8 cellular contexts compared by ENCODE assay signal in the genomic region with DNA sequence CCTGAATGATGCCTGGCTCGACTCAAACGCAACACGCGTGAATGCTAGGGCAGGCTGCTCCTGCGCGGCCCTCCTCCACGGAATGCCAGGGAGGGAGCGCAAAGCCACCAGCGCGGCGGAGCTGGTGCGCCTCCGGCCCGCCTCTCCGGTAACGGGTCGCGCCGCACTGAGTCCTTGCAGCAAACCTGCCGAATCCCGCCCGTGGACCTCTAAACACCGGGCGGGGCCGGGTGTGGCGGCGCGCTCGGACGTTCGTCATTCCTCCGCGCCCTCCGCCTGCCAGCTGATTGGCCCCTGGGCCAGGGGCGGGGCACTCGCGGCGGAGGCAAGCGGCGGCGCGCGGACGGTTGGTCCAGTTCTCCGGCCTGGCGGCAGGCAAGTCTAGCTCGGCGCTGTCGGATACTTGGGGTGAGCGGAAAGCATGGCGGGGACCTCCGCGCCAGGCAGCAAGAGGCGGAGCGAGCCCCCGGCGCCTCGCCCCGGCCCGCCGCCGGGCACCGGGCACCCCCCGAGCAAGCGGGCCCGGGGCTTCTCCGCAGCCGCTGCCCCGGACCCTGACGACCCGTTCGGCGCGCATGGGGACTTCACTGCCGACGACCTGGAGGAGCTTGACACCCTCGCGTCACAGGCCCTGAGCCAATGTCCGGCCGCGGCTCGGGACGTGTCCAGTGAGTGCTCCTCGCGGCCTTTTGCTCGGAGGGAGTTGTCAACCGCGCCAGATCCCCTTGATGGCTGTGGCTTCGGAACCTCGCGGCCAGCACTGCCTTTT. TPM values are rescaled to one million over a fixed set of nuclear protein-coding genes. Genes with fewer than 3 reads are reported as not detected.
DNase-seq lines count a peak whose midpoint lies in the region; ATAC-seq and TF ChIP-seq lines count a peak whose summit lies in the region.

A gene (plus strand): TSS at position 313 of the 769 bp plus-strand sequence. CDS start 109 bp downstream, at position 422.

- H3K4me2 ChIP-seq in mammary epithelial cell (ENCODE audit: insufficient read depth, low read depth, low read length) = peak within 1 kb of the TSS; percentile 98
- peak within 1 kb of the TSS; percentile 91 for H3K4me2 ChIP-seq in smooth muscle cell

- in situ Hi-C loops in mammary epithelial cell (cut with MboI; ENCODE audit: low sequenced_read_pairs in 2 of 2) = no loop called here

- BruUV-seq in mammary epithelial cell (replicated peaks; lab: Mats Ljungman, UMichigan) = TSS peak; percentile 38

- CTCF ChIA-PET in mammary epithelial cell (lab: Charles Lee; ENCODE audit: low non-redundant PET) = interaction anchor here (0.6 kb wide), 1 partner anchor 23 kb away, joined by 3 read pairs; no protein-coding TSS in a partner anchor

- intact Hi-C loops in mammary epithelial cell (cut with micrococcal nuclease) = loop anchor here (2.0 to 5.0 kb wide), 2 partner anchors 102 to 1004 kb away; no protein-coding TSS in a partner anchor

- peak; percentile 82 for ATAC-seq in GM18520 (IDR thresholded peaks at IDR 0.05; ENCODE audit: unreplicated experiment)
- peak; percentile 94 for ATAC-seq in HG03045 (IDR thresholded peaks at IDR 0.05; ENCODE audit: unreplicated experiment)

- H3K4me3 ChIP-seq in WI38 (ENCODE audit: low read depth, low read length) (peak within 1 kb of the TSS; percentile 85), mammary epithelial cell (replicated peaks in 1 of 3; ENCODE audit: insufficient read depth in 1 of 3, low read depth in 2 of 3, low read length in 3 of 3) (peak within 1 kb of the TSS; percentile 66 to 83 (median 74)), smooth muscle cell (peak within 1 kb of the TSS; percentile 76)

- H3K36me3 ChIP-seq in mammary epithelial cell (ENCODE audit: insufficient read depth, low read length) (peaks cover 9% of the 10 kb centered on the region), smooth muscle cell (ENCODE audit: low read depth) (no peaks in the 10 kb centered on the region)

- H3K27me3 ChIP-seq in mammary epithelial cell (ENCODE audit: insufficient read depth, low read length) = no peaks in the 10 kb centered on the region
- no peaks in the 10 kb centered on the region for H3K27me3 ChIP-seq in smooth muscle cell (ENCODE audit: low read depth)

- DNase-seq in NCI-H2196 (lab: John Stamatoyannopoulos, UW; ENCODE audit: unreplicated experiment) (peak; percentile 73), mammary epithelial cell (peak; percentile 90), iPS-NIHi7 (ENCODE audit: extremely low spot score) (peak; percentile 94), smooth muscle cell (lab: John Stamatoyannopoulos, UW; ENCODE audit: unreplicated experiment) (peak; percentile 72)

- peaks cover 20% of the 10 kb centered on the region for H3K4me1 ChIP-seq in mammary epithelial cell (ENCODE audit: insufficient read depth, low read length)
- peaks cover 12% of the 10 kb centered on the region for H3K4me1 ChIP-seq in smooth muscle cell (ENCODE audit: low read depth)

- H2AFZ ChIP-seq in mammary epithelial cell (ENCODE audit: low read depth, low read length) (peak within 1 kb of the TSS; percentile 97), smooth muscle cell (ENCODE audit: low read depth) (peak within 1 kb of the TSS; percentile 50)

- H3K79me2 ChIP-seq in mammary epithelial cell (ENCODE audit: insufficient read depth, low read length) = peaks cover 54% of the 10 kb centered on the region
- peaks cover 21% of the 10 kb centered on the region for H3K79me2 ChIP-seq in smooth muscle cell (ENCODE audit: low read depth)

- WGBS in mammary epithelial cell (ENCODE audit: low coverage, missing lambda C conversion rate) = under 1% methylated on average over 29 of the region's 91 CpGs
- 1% methylated on average over 87 of the region's 91 CpGs for WGBS in smooth muscle cell (ENCODE audit: low lambda C conversion rate)

- no peak for TF ChIP-seq CTCF in 22Rv1 (IDR thresholded peaks at IDR 0.05)
- no peak for TF ChIP-seq CTCF in WI38 (IDR thresholded peaks at IDR 0.05; ENCODE audit: low read depth, low read length)
- no peak for TF ChIP-seq CTCF in mammary epithelial cell (conservative IDR thresholded peaks at IDR 0.05 in 1 of 2, IDR thresholded peaks at IDR 0.05 in 1 of 2; ENCODE audit: extremely low read depth in 1 of 2, insufficient read depth in 1 of 2, low read depth in 1 of 2, low read length in 2 of 2)
- no peak for TF ChIP-seq CTCF in smooth muscle cell (IDR thresholded peaks at IDR 0.05; ENCODE audit: borderline replicate concordance, insufficient read depth, poor library complexity, severe bottlenecking)

- H4K20me1 ChIP-seq in mammary epithelial cell (ENCODE audit: insufficient read depth, low read length) = no peaks in the 10 kb centered on the region
- peaks cover 11% of the 10 kb centered on the region for H4K20me1 ChIP-seq in smooth muscle cell (ENCODE audit: low read depth)

- dilution Hi-C loops in mammary epithelial cell (cut with HindIII; ENCODE audit: low sequenced_read_pairs) = loop anchor here (5.0 kb wide), 2 partner anchors 76 to 169 kb away; no protein-coding TSS in a partner anchor

- H3K9me3 ChIP-seq in mammary epithelial cell (replicated peaks; ENCODE audit: insufficient read depth, low read length) = no peaks in the 10 kb centered on the region
- no peaks in the 10 kb centered on the region for H3K9me3 ChIP-seq in smooth muscle cell (replicated peaks; ENCODE audit: low read depth)

- H3K9ac ChIP-seq in mammary epithelial cell (ENCODE audit: insufficient read depth, low read length) = peak within 1 kb of the TSS; percentile 83
- H3K9ac ChIP-seq in smooth muscle cell (ENCODE audit: low read depth) = peak within 1 kb of the TSS; percentile 66

- H3F3A ChIP-seq in smooth muscle cell (ENCODE audit: low read depth) = peaks cover 14% of the 10 kb centered on the region

- peak within 1 kb of the TSS; percentile 83 for H3K27ac ChIP-seq in 22Rv1
- H3K27ac ChIP-seq in mammary epithelial cell (ENCODE audit: insufficient read depth, low read depth, low read length) = peak within 1 kb of the TSS; percentile 70
- peak within 1 kb of the TSS; percentile 69 for H3K27ac ChIP-seq in smooth muscle cell (ENCODE audit: low read depth)

RNA-seq across cellular contexts. Expression of the gene that starts here (rescaled TPM):
- total RNA-seq in mammary epithelial cell = 10 to 100 TPM in 1 of 2 donors, 1 to 10 TPM in 1; 7.2 to 13.2 TPM
- 11.7 TPM for polyA plus RNA-seq in mammary epithelial cell
- 10.1 TPM for polyA minus RNA-seq in mammary epithelial cell
- 4.0 and 5.5 TPM in 2 replicates for total RNA-seq in smooth muscle cell
- polyA plus RNA-seq in smooth muscle cell = 5.7 and 7.3 TPM in 2 replicates

Comparison
In these comparisons a context has a peak if more than half of its experiments do, and no peak if none do; other contexts are left out.
1. Peak in every context shown above with its lines: DNase-seq, ATAC-seq, H3K4me3 ChIP-seq and H3K27ac ChIP-seq.